ENCODE assay signal across 10 cellular contexts in genomic region chr9:100472268-100472667, GRCh38. TPM values are rescaled to one million over a fixed set of nuclear protein-coding genes. Genes with fewer than 3 reads are reported as not detected.
DNase-seq lines count a peak whose midpoint lies in the region; ATAC-seq and TF ChIP-seq lines count a peak whose summit lies in the region.
"Had no signal": no experiment of that assay in that cellular context is flagged by ENCODE, and none has a peak within 500 bp of the region (broad histone marks: within the 10 kb centered on the region; RNA-seq: fewer than 3 reads in every experiment).

No MANE protein-coding gene starts in this region.

- H3K27ac Mint-ChIP-seq in chondrocyte (ENCODE audit: unreplicated experiment) (no peak overlapping the region), neural progenitor cell (peak overlapping the region; percentile 87)

- no peak overlapping the region for H3K9ac ChIP-seq in neural progenitor cell

- H3K27me3 ChIP-seq in DOHH2 (ENCODE audit: control insufficient read depth, low read length) (peaks cover 36% of the 10 kb centered on the region), neural progenitor cell (no peaks in the 10 kb centered on the region)

- DNase-seq in NB4 (ENCODE audit: low read depth) (peak; percentile 23), chondrocyte (ENCODE audit: low spot score) (no peak), neural progenitor cell (ENCODE audit: low spot score) (peak; percentile 6), NCI-H526 treated with DMSO at 0.1 percent for 48 hours (lab: John Stamatoyannopoulos, UW) (no peak)
- DNase-seq in stimulated activated CD4-positive, alpha-beta T cell treated with anti-CD3 and anti-CD28 coated beads, Interleukin-4, amount 100 ng/mL, for 1 hour: no peak
- DNase-seq: NCI-H2081 treated with DMSO at 0.1 percent for 48 hours had no signal

- H3K4me1 Mint-ChIP-seq in chondrocyte (ENCODE audit: low read depth) (peaks cover 6% of the 10 kb centered on the region), neural progenitor cell (peaks cover 49% of the 10 kb centered on the region)

- peaks cover 2% of the 10 kb centered on the region for H3K36me3 Mint-ChIP-seq in chondrocyte (ENCODE audit: low read depth)
- H3K36me3 Mint-ChIP-seq in neural progenitor cell: peaks cover 13% of the 10 kb centered on the region

- H3F3A ChIP-seq in DOHH2 (ENCODE audit: control insufficient read depth, insufficient read depth) (no peaks in the 10 kb centered on the region), neural progenitor cell (ENCODE audit: low read depth) (peaks cover 23% of the 10 kb centered on the region)

- TF ChIP-seq CTCF in DOHH2 (IDR thresholded peaks at IDR 0.05; ENCODE audit: low read depth, low read length, poor library complexity, severe bottlenecking) (no peak), NB4 (IDR thresholded peaks at IDR 0.05; ENCODE audit: low read depth, low read length) (no peak), chondrocyte (IDR thresholded peaks at IDR 0.05) (no peak), neural progenitor cell (IDR thresholded peaks at IDR 0.05) (no peak)

- H3K36me3 ChIP-seq in DOHH2 (ENCODE audit: control insufficient read depth, low read length): no peaks in the 10 kb centered on the region
- H3K36me3 ChIP-seq in neural progenitor cell: no peaks in the 10 kb centered on the region

- H3K4me3 ChIP-seq in DOHH2 (ENCODE audit: low read length) (peak overlapping the region; percentile 67), NB4 (ENCODE audit: low read depth, low read length) (no peak overlapping the region), neural progenitor cell (peak overlapping the region; percentile 98)
- H3K4me3 ChIP-seq: body of pancreas had no signal

- H3K9me3 Mint-ChIP-seq in chondrocyte (ENCODE audit: low read depth) (no peaks in the 10 kb centered on the region), neural progenitor cell (peaks cover 1% of the 10 kb centered on the region)

- no peak for ATAC-seq in HG03442 (IDR thresholded peaks at IDR 0.05; ENCODE audit: unreplicated experiment)

- no peak overlapping the region for H2AFZ ChIP-seq in neural progenitor cell (replicated peaks)

- H3K9me2 ChIP-seq in DOHH2 (replicated peaks; ENCODE audit: control insufficient read depth, low read length): no peaks in the 10 kb centered on the region

- H3K4me1 ChIP-seq in DOHH2 (ENCODE audit: control insufficient read depth, low read length): peaks cover 12% of the 10 kb centered on the region
- peaks cover 27% of the 10 kb centered on the region for H3K4me1 ChIP-seq in neural progenitor cell

- H4K20me1 ChIP-seq in DOHH2 (ENCODE audit: control insufficient read depth, insufficient read depth, low read depth, low read length) (no peaks in the 10 kb centered on the region), neural progenitor cell (ENCODE audit: low read depth) (peaks cover 30% of the 10 kb centered on the region)

- H3K9me3 ChIP-seq in DOHH2 (ENCODE audit: control insufficient read depth, insufficient read depth, low read length): no peaks in the 10 kb centered on the region
- H3K9me3 ChIP-seq in neural progenitor cell (ENCODE audit: low read depth): no peaks in the 10 kb centered on the region
- H3K9me3 ChIP-seq: body of pancreas had no signal

- H3K79me2 ChIP-seq in DOHH2 (ENCODE audit: control insufficient read depth, low read length) (no peaks in the 10 kb centered on the region), neural progenitor cell (ENCODE audit: low read depth) (peaks cover 58% of the 10 kb centered on the region)

- H3K4me2 ChIP-seq in DOHH2 (ENCODE audit: low read length) (peak overlapping the region; percentile 87), neural progenitor cell (peak overlapping the region; percentile 87)

- H3K4me3 Mint-ChIP-seq in chondrocyte (ENCODE audit: unreplicated experiment) (peak overlapping the region; percentile 62), neural progenitor cell (peak overlapping the region; percentile 87)

- TF ChIP-seq POLR2A in NB4 (IDR thresholded peaks at IDR 0.05; ENCODE audit: extremely low read depth, insufficient read length): no peak

- H3K27me3 Mint-ChIP-seq in chondrocyte (ENCODE audit: low read depth) (no peaks in the 10 kb centered on the region), neural progenitor cell (ENCODE audit: insufficient read depth, low read depth) (peaks cover 4% of the 10 kb centered on the region)

- H3K27ac ChIP-seq in DOHH2 (ENCODE audit: low read depth, low read length) (no peak overlapping the region), neural progenitor cell (peak overlapping the region; percentile 5)
- H3K27ac ChIP-seq: body of pancreas had no signal

RNA-seq across cellular contexts. Expression of gene TMEFF1, which starts 0.7 kb away (rescaled TPM):
- 1.3 to 3.1 TPM (median 3.0 TPM) in 3 replicates for total RNA-seq in chondrocyte
- total RNA-seq in neural progenitor cell (ENCODE audit: low replicate concordance): 103 and 113 TPM in 2 replicates
- total RNA-seq: body of pancreas; T-helper 1 cell treated with Interleukin-12 subunit alpha and Interleukin-12 subunit beta and Interleukin-4 antibody, amounts not matched to agents 30 ng/mL and 1 ng/mL, for 36 hours had no signal

RNA-seq across cellular contexts. Expression of gene MSANTD3, which starts 45.3 kb away (rescaled TPM):
- total RNA-seq in chondrocyte: 43.6 to 59.8 TPM (median 54.0 TPM) in 3 replicates
- total RNA-seq in neural progenitor cell (ENCODE audit: low replicate concordance): 50.1 and 67.7 TPM in 2 replicates

Comparison
In these comparisons a context has a peak if more than half of its experiments do, and no peak if none do; other contexts are left out.
1. DNase-seq: peak in NB4 (single experiment) and neural progenitor cell (single experiment); none in chondrocyte (single experiment), stimulated activated CD4-positive, alpha-beta T cell treated with anti-CD3 and anti-CD28 coated beads, Interleukin-4, amount 100 ng/mL, for 1 hour (single experiment) and NCI-H526 treated with DMSO at 0.1 percent for 48 hours (single experiment).
2. RNA of gene TMEFF1, which starts 0.7 kb away (total RNA-seq): 103 to 113 TPM in neural progenitor cell; 1.3 to 3.1 TPM in chondrocyte; every median in the first group is over 10 times any median in the second.